In genomic region chr5:172102913-172103629, GRCh38 we compare ENCODE assay signal across 8 cellular contexts.
DNase-seq lines count a peak whose midpoint lies in the region; ATAC-seq and TF ChIP-seq lines count a peak whose summit lies in the region.

No MANE protein-coding gene starts in this region.

- H3K4me3 ChIP-seq in RWPE2 (ENCODE audit: severe bottlenecking) (no peak overlapping the region), BE2C (ENCODE audit: low read depth, low read length) (no peak overlapping the region)

- ATAC-seq in RWPE2 (ENCODE audit: low read depth), result peak; percentile 96
- no peak for ATAC-seq in HG03354 (IDR thresholded peaks at IDR 0.05; ENCODE audit: poor library complexity, severe bottlenecking, unreplicated experiment)
- no peak for ATAC-seq in HG02970 (IDR thresholded peaks at IDR 0.05; ENCODE audit: low FRiP score, unreplicated experiment)
- ATAC-seq in HG03175 (IDR thresholded peaks at IDR 0.05; ENCODE audit: unreplicated experiment), result no peak

- peak overlapping the region; percentile 77 for H3K27ac ChIP-seq in RWPE2 (ENCODE audit: poor library complexity, severe bottlenecking)

- peaks cover 8% of the 10 kb centered on the region for H3K36me3 ChIP-seq in RWPE2 (ENCODE audit: low read depth)
- H3K36me3 ChIP-seq in BE2C, result no peaks in the 10 kb centered on the region

- H3K27me3 ChIP-seq in RWPE2 (ENCODE audit: insufficient read depth, poor library complexity, severe bottlenecking) (no peaks in the 10 kb centered on the region), BE2C (no peaks in the 10 kb centered on the region)

- TF ChIP-seq CTCF in RWPE2 (IDR thresholded peaks at IDR 0.05; ENCODE audit: poor library complexity, severe bottlenecking) (no peak), BE2C (IDR thresholded peaks at IDR 0.05; ENCODE audit: low read depth, low read length) (no peak)

- H3K9me3 ChIP-seq in RWPE2 (ENCODE audit: severe bottlenecking), result no peaks in the 10 kb centered on the region
- H3K9me3 ChIP-seq in BE2C, result no peaks in the 10 kb centered on the region

- DNase-seq in GM04503 (ENCODE audit: low read depth), result peak; percentile 88
- peak; percentile 97 for DNase-seq in RWPE2 (ENCODE audit: low spot score)
- DNase-seq in fibroblast of peridontal ligament (ENCODE audit: extremely low read depth), result peak; percentile 88
- peak; percentile 92 for DNase-seq in posterior vena cava (ENCODE audit: low spot score)
- no peak for DNase-seq in BE2C

- intact Hi-C loops in posterior vena cava (cut with DNase I), result loop anchor here (10.0 kb wide), 1 partner anchor 182 kb away; the partner anchor contains the start of gene UBTD2 (in 2 of the 2)

- peaks cover 26% of the 10 kb centered on the region for H3K4me1 ChIP-seq in RWPE2 (ENCODE audit: insufficient read depth, poor library complexity, severe bottlenecking)
- no peaks in the 10 kb centered on the region; the same call in 1 of the 2 replicates for H3K4me1 ChIP-seq in BE2C
